ENCODE assay signal across 2 cellular contexts in genomic region chr2:127065932-127066318, GRCh38.
TF ChIP-seq lines count a peak whose summit lies in the region.

No MANE protein-coding gene starts in this region.

TF ChIP-seq in A549, 52 proteins besides CTCF, POLR2A, EP300 and RAD21 (continued from another document):
- TF ChIP-seq KDM5A (IDR thresholded peaks at IDR 0.05) = no peak
- no peak for TF ChIP-seq MAFK (IDR thresholded peaks at IDR 0.05; ENCODE audit: partially characterized antibody)
- no peak for TF ChIP-seq CHD2 (IDR thresholded peaks at IDR 0.05; ENCODE audit: low read length, partially characterized antibody)
- no peak for TF ChIP-seq HOXB5 (CRISPR knock-in tag; IDR thresholded peaks at IDR 0.05)
- TF ChIP-seq NR3C1 (IDR thresholded peaks at IDR 0.05) = no peak
- no peak for TF ChIP-seq CBX2 (IDR thresholded peaks at IDR 0.05; ENCODE audit: borderline replicate concordance, low read depth)
- TF ChIP-seq EHMT2 (IDR thresholded peaks at IDR 0.05; ENCODE audit: low read depth) = no peak
- TF ChIP-seq HOXA7 (CRISPR knock-in tag; IDR thresholded peaks at IDR 0.05) = no peak
- TF ChIP-seq GATA3 (IDR thresholded peaks at IDR 0.05; ENCODE audit: borderline replicate concordance) = no peak
- TF ChIP-seq RARB (CRISPR knock-in tag; IDR thresholded peaks at IDR 0.05) = no peak
- TF ChIP-seq ELK1 (IDR thresholded peaks at IDR 0.05; ENCODE audit: low read depth, low read length) = no peak
- TF ChIP-seq NFE2L2 (conservative IDR thresholded peaks at IDR 0.05; ENCODE audit: low read length) = no peak

TF ChIP-seq in HCT116, 20 proteins besides CTCF, POLR2A, EP300 and RAD21 (continued from another document):
- TF ChIP-seq MAX (IDR thresholded peaks at IDR 0.05) (no peak), CEBPB (IDR thresholded peaks at IDR 0.05; ENCODE audit: low read depth) (no peak), REST (IDR thresholded peaks at IDR 0.05; ENCODE audit: low read depth) (no peak)
